In genomic region chr20:32455171-32455900, GRCh38 we compare ENCODE assay signal across 19 cellular contexts.
DNase-seq lines count a peak whose midpoint lies in the region; ATAC-seq and TF ChIP-seq lines count a peak whose summit lies in the region.
"Had no signal": no experiment of that assay in that cellular context is flagged by ENCODE, and none has a peak within 500 bp of the region (broad histone marks: within the 10 kb centered on the region; RNA-seq: fewer than 3 reads in every experiment).

No MANE protein-coding gene starts in this region.

- H3K4me1 Mint-ChIP-seq in CD4-positive, alpha-beta T cell (ENCODE audit: low read depth), result no peaks in the 10 kb centered on the region
- peaks cover 14% of the 10 kb centered on the region for H3K4me1 Mint-ChIP-seq in chondrocyte (ENCODE audit: low read depth)
- H3K4me1 Mint-ChIP-seq: activated CD4-positive, alpha-beta T cell treated with anti-CD3 and anti-CD28 coated beads for 36 hours had no signal

- TF ChIP-seq CTCF in CD4-positive, alpha-beta T cell (IDR thresholded peaks at IDR 0.05), result no peak
- TF ChIP-seq CTCF in chondrocyte (IDR thresholded peaks at IDR 0.05) (no peak), osteoblast (IDR thresholded peaks at IDR 0.05; ENCODE audit: extremely low read depth, low read depth, low read length) (no peak)

- H3K9me3 ChIP-seq in CD4-positive, alpha-beta T cell (ENCODE audit: control insufficient read depth, low read length), result no peaks in the 10 kb centered on the region
- no peaks in the 10 kb centered on the region for H3K9me3 ChIP-seq in osteoblast (ENCODE audit: low read depth, low read length)
- H3K9me3 ChIP-seq: BE2C, esophagus squamous epithelium, SJSA1, thyroid gland had no signal

- H3K9me3 Mint-ChIP-seq in CD4-positive, alpha-beta T cell, result no peaks in the 10 kb centered on the region
- no peaks in the 10 kb centered on the region for H3K9me3 Mint-ChIP-seq in chondrocyte (ENCODE audit: low read depth)
- H3K9me3 Mint-ChIP-seq: activated T-cell treated with anti-CD3 and anti-CD28 coated beads, Interleukin-2, amount 50 U/mL, for 4 hours had no signal

- H3K36me3 Mint-ChIP-seq in CD4-positive, alpha-beta T cell (ENCODE audit: low read depth), result peaks cover 68% of the 10 kb centered on the region
- H3K36me3 Mint-ChIP-seq in chondrocyte (ENCODE audit: low read depth), result peaks cover 18% of the 10 kb centered on the region

- POLR2A ChIA-PET in CD4-positive, alpha-beta T cell (lab: Charles Lee), result no interaction called here

- in situ Hi-C loops in G401 (cut with HindIII; ENCODE audit: low sequenced_read_pairs), result no loop called here

- peak overlapping the region; percentile 69 for H3K27ac Mint-ChIP-seq in CD4-positive, alpha-beta T cell
- H3K27ac Mint-ChIP-seq in chondrocyte (ENCODE audit: unreplicated experiment), result peak overlapping the region; percentile 36
- H3K27ac Mint-ChIP-seq: activated CD4-positive, alpha-beta T cell treated with anti-CD3 and anti-CD28 coated beads for 36 hours had no signal

- H3K27me3 ChIP-seq in CD4-positive, alpha-beta T cell (ENCODE audit: control insufficient read depth, insufficient read depth, low read length), result no peaks in the 10 kb centered on the region
- no peaks in the 10 kb centered on the region for H3K27me3 ChIP-seq in osteoblast (ENCODE audit: insufficient read depth, low read length)
- H3K27me3 ChIP-seq: BE2C, esophagus squamous epithelium, SJSA1, thyroid gland had no signal

- intact Hi-C loops in CD4-positive, alpha-beta T cell (cut with DNase I, micrococcal nuclease), result no loop called here

- no peak for DNase-seq in CD4-positive, alpha-beta T cell
- peak; percentile 76 for DNase-seq in G401 (ENCODE audit: low spot score)
- peak; percentile 79 for DNase-seq in chondrocyte (ENCODE audit: low spot score)
- peak; percentile 78 for DNase-seq in osteoblast (ENCODE audit: insufficient read length, low spot score, missing footprints)
- DNase-seq in activated CD8-positive, alpha-beta memory T cell treated with anti-CD3 and anti-CD28 coated beads, Interleukin-2, amount 50 U/mL, for 48 hours, result no peak
- DNase-seq in activated CD8-positive, alpha-beta memory T cell treated with anti-CD3 and anti-CD28 coated beads, Interleukin-2, amount 50 U/mL, for 4 hours, result no peak
- DNase-seq: activated CD4-positive, alpha-beta T cell treated with anti-CD3 and anti-CD28 coated beads for 36 hours; activated T-cell treated with anti-CD3 and anti-CD28 coated beads, Interleukin-2, amount 50 U/mL, for 4 hours; anterior cingulate cortex; BE2C; dermis blood vessel endothelial cell; esophagus squamous epithelium; NCI-H526; stimulated activated CD4-positive, alpha-beta T cell treated with anti-CD3 and anti-CD28 coated beads, Interleukin-4, amount 100 ng/mL, for 1 hour; T1000; thyroid gland had no signal

- H3K4me2 ChIP-seq in osteoblast (ENCODE audit: insufficient read depth, low read length), result no peak overlapping the region

- H3K4me3 Mint-ChIP-seq in CD4-positive, alpha-beta T cell, result no peak overlapping the region
- no peak overlapping the region for H3K4me3 Mint-ChIP-seq in chondrocyte (ENCODE audit: unreplicated experiment)
- H3K4me3 Mint-ChIP-seq: activated CD4-positive, alpha-beta T cell treated with anti-CD3 and anti-CD28 coated beads for 36 hours; activated T-cell treated with anti-CD3 and anti-CD28 coated beads, Interleukin-2, amount 50 U/mL, for 4 hours had no signal

- peaks cover 24% of the 10 kb centered on the region for H3K36me3 ChIP-seq in osteoblast (ENCODE audit: insufficient read depth, low read length)

- no peaks in the 10 kb centered on the region for H3K27me3 Mint-ChIP-seq in CD4-positive, alpha-beta T cell
- no peaks in the 10 kb centered on the region for H3K27me3 Mint-ChIP-seq in chondrocyte (ENCODE audit: low read depth)
- H3K27me3 Mint-ChIP-seq: activated CD4-positive, alpha-beta T cell treated with anti-CD3 and anti-CD28 coated beads for 36 hours had no signal

- CTCF ChIA-PET in CD4-positive, alpha-beta T cell (lab: Charles Lee), result no interaction called here

- no peak overlapping the region for H3K4me3 ChIP-seq in osteoblast (ENCODE audit: insufficient read depth, low read length)
- H3K4me3 ChIP-seq: esophagus squamous epithelium, K562, SJSA1, thyroid gland had no signal

- no peak overlapping the region for H2AFZ ChIP-seq in osteoblast (ENCODE audit: low read length)

- peaks cover 34% of the 10 kb centered on the region for H4K20me1 ChIP-seq in osteoblast (ENCODE audit: insufficient read depth, low read length)

- no peak for ATAC-seq in CD4-positive, alpha-beta T cell (ENCODE audit: poor library complexity)
- no peak for ATAC-seq in HG02981 (IDR thresholded peaks at IDR 0.05; ENCODE audit: unreplicated experiment)
- ATAC-seq: activated CD4-positive, alpha-beta T cell treated with anti-CD3 and anti-CD28 coated beads for 36 hours; activated T-cell treated with anti-CD3 and anti-CD28 coated beads, Interleukin-2, amount 50 U/mL, for 4 hours; K562 had no signal

- H3K4me1 ChIP-seq in osteoblast (ENCODE audit: insufficient read depth, low read length), result peaks cover 8% of the 10 kb centered on the region

- peaks cover 2% of the 10 kb centered on the region for H3K79me2 ChIP-seq in osteoblast (ENCODE audit: insufficient read depth, low read length)

- H3K27ac ChIP-seq in CD4-positive, alpha-beta T cell (ENCODE audit: low read depth, low read length), result no peak overlapping the region
- no peak overlapping the region for H3K27ac ChIP-seq in osteoblast (ENCODE audit: low read depth, low read length)
- H3K27ac ChIP-seq: esophagus squamous epithelium, SJSA1, thyroid gland had no signal

Comparison
In these comparisons a context has a peak if more than half of its experiments do, and no peak if none do; other contexts are left out.
1. DNase-seq: peak in G401 (single experiment), chondrocyte (single experiment) and osteoblast (single experiment); none in CD4-positive, alpha-beta T cell (0 of 10), activated CD8-positive, alpha-beta memory T cell treated with anti-CD3 and anti-CD28 coated beads, Interleukin-2, amount 50 U/mL, for 48 hours (single experiment) and activated CD8-positive, alpha-beta memory T cell treated with anti-CD3 and anti-CD28 coated beads, Interleukin-2, amount 50 U/mL, for 4 hours (single experiment).